12 cellular contexts compared by ENCODE assay signal in genomic region chr13:60268203-60268555, GRCh38.
A peak's percentile ranks its signal among the peaks of the same experiment; 100 is the strongest.
DNase-seq lines count a peak whose midpoint lies in the region; ATAC-seq and TF ChIP-seq lines count a peak whose summit lies in the region.
"Had no signal": no experiment of that assay in that cellular context is flagged by ENCODE, and none has a peak within 500 bp of the region (broad histone marks: within the 10 kb centered on the region; RNA-seq: fewer than 3 reads in every experiment).

No MANE protein-coding gene starts in this region.

- H3K79me1 ChIP-seq in trophoblast cell (ENCODE audit: low read length), result no peaks in the 10 kb centered on the region

- no peak overlapping the region for H3K23ac ChIP-seq in trophoblast cell (ENCODE audit: low read length)

- peak overlapping the region; percentile 75 for H3K4me2 ChIP-seq in trophoblast cell (ENCODE audit: low read length)

- H3K9me3 Mint-ChIP-seq in CD4-positive, CD25-positive, alpha-beta regulatory T cell, result peaks cover 0 to 3% (median 0%) of the 10 kb centered on the region in 7 donors
- H3K9me3 Mint-ChIP-seq: central memory CD8-positive, alpha-beta T cell had no signal

- no peak overlapping the region for H2BK120ac ChIP-seq in trophoblast cell (ENCODE audit: insufficient read depth, low read length, poor library complexity)

- no peaks in the 10 kb centered on the region for H3K36me3 Mint-ChIP-seq in CD4-positive, CD25-positive, alpha-beta regulatory T cell

- no peak overlapping the region for H3K14ac ChIP-seq in trophoblast cell (ENCODE audit: low read length)

- no peak overlapping the region for H3K27ac ChIP-seq in CD4-positive, CD25-positive, alpha-beta regulatory T cell (ENCODE audit: insufficient read depth, low read length, poor library complexity, severe bottlenecking)
- no peak overlapping the region for H3K27ac ChIP-seq in trophoblast cell (ENCODE audit: low read depth, low read length)

- no peak overlapping the region for H3K18ac ChIP-seq in trophoblast cell (ENCODE audit: low read length)

- H3K4ac ChIP-seq in trophoblast cell (ENCODE audit: low read depth, low read length), result no peak overlapping the region

- peaks cover 10% of the 10 kb centered on the region for H3K27me3 Mint-ChIP-seq in CD4-positive, CD25-positive, alpha-beta regulatory T cell

- H3K4me3 ChIP-seq in CD4-positive, CD25-positive, alpha-beta regulatory T cell (ENCODE audit: low read depth, low read length), result peak overlapping the region; percentile 73
- H3K4me3 ChIP-seq in fibroblast of the aortic adventitia (ENCODE audit: low read depth, low read length) (peak overlapping the region; percentile 59), trophoblast cell (ENCODE audit: low read depth, low read length) (no peak overlapping the region)

- no peak overlapping the region for H3K27ac Mint-ChIP-seq in CD4-positive, CD25-positive, alpha-beta regulatory T cell
- H3K27ac Mint-ChIP-seq: activated CD8-positive, alpha-beta T cell treated with anti-CD3 and anti-CD28 coated beads, Interleukin-2, amount 10 ng/mL, durations not matched to agents 7 days and 5 days had no signal

- H4K12ac ChIP-seq in trophoblast cell (ENCODE audit: low read depth, low read length), result no peak overlapping the region

- H4K91ac ChIP-seq in trophoblast cell (ENCODE audit: low read depth, low read length), result no peak overlapping the region

- no peaks in the 10 kb centered on the region for H3K36me3 ChIP-seq in CD4-positive, CD25-positive, alpha-beta regulatory T cell (ENCODE audit: control insufficient read depth, insufficient read depth, low read length)
- no peaks in the 10 kb centered on the region for H3K36me3 ChIP-seq in trophoblast cell (ENCODE audit: control insufficient read depth in 1 of 2, insufficient read depth in 2 of 2, low read length in 2 of 2)

- H3K4me1 Mint-ChIP-seq in CD4-positive, CD25-positive, alpha-beta regulatory T cell, result peaks cover 0 to 4% (median 0%) of the 10 kb centered on the region in 4 donors
- H3K4me1 Mint-ChIP-seq: central memory CD8-positive, alpha-beta T cell had no signal

- no peak overlapping the region for H2AFZ ChIP-seq in trophoblast cell (ENCODE audit: insufficient read depth, low read length, poor library complexity)

- peaks cover 6% of the 10 kb centered on the region for H3K27me3 ChIP-seq in CD4-positive, CD25-positive, alpha-beta regulatory T cell (ENCODE audit: control insufficient read depth, insufficient read depth, low read length)
- no peaks in the 10 kb centered on the region for H3K27me3 ChIP-seq in trophoblast cell (ENCODE audit: insufficient read depth, low read length)

- DNase-seq in CD4-positive, CD25-positive, alpha-beta regulatory T cell, result no peak
- DNase-seq in NCI-H69 (lab: John Stamatoyannopoulos, UW), result peak; percentile 68
- DNase-seq in fibroblast of the aortic adventitia (ENCODE audit: low read depth), result no peak
- DNase-seq in trophoblast cell, result peak; percentile 12 to 62
- DNase-seq in NCI-H1092 treated with DMSO at 0.1 percent for 48 hours (lab: John Stamatoyannopoulos, UW), result no peak
- DNase-seq in foreskin melanocyte, result no peak
- DNase-seq: NCI-H1105 treated with DMSO at 0.1 percent for 48 hours; stimulated activated CD4-positive, alpha-beta T cell treated with anti-CD3 and anti-CD28 coated beads, Interleukin-4, amount 100 ng/mL, for 4 hours had no signal

- no peak for TF ChIP-seq CTCF in fibroblast of the aortic adventitia (IDR thresholded peaks at IDR 0.05; ENCODE audit: insufficient read depth, low read length)

- no peak overlapping the region for H3K4me3 Mint-ChIP-seq in CD4-positive, CD25-positive, alpha-beta regulatory T cell
- H3K4me3 Mint-ChIP-seq: activated CD8-positive, alpha-beta T cell treated with anti-CD3 and anti-CD28 coated beads, Interleukin-2, amount 10 ng/mL, durations not matched to agents 7 days and 5 days; central memory CD8-positive, alpha-beta T cell had no signal

- no peaks in the 10 kb centered on the region for H3K9me3 ChIP-seq in CD4-positive, CD25-positive, alpha-beta regulatory T cell (ENCODE audit: control insufficient read depth in 2 of 2, low read length in 2 of 2)
- no peaks in the 10 kb centered on the region for H3K9me3 ChIP-seq in trophoblast cell (ENCODE audit: insufficient read depth, low read depth, low read length)

- no peak overlapping the region for H4K8ac ChIP-seq in trophoblast cell (ENCODE audit: low read depth, low read length)

- H2BK5ac ChIP-seq in trophoblast cell (ENCODE audit: low read depth, low read length, poor library complexity), result no peak overlapping the region

- no peaks in the 10 kb centered on the region for H3K79me2 ChIP-seq in trophoblast cell (ENCODE audit: control insufficient read depth, insufficient read depth, low read length, poor library complexity)

- no peak for ATAC-seq in CD4-positive, CD25-positive, alpha-beta regulatory T cell (ENCODE audit: low read depth in 2 of 2)
- no peak for ATAC-seq in GM19455 (IDR thresholded peaks at IDR 0.05; ENCODE audit: unreplicated experiment)
- ATAC-seq in activated CD4-positive, CD25-positive, alpha-beta regulatory T cell treated with anti-CD3 and anti-CD28 coated beads, Interleukin-2, amount 50 U/mL, for 24 hours, result no peak

- H2BK12ac ChIP-seq in trophoblast cell (ENCODE audit: low read length), result no peak overlapping the region

- no peak overlapping the region for H3K9ac ChIP-seq in trophoblast cell (ENCODE audit: low read length)

- WGBS in trophoblast cell (ENCODE audit: extremely low coverage, insufficient coverage, insufficient read length), result no CpG with 5 or more reads among the region's 8 CpGs

- H2AK5ac ChIP-seq in trophoblast cell (ENCODE audit: low read length), result no peak overlapping the region

- H3K4me1 ChIP-seq in CD4-positive, CD25-positive, alpha-beta regulatory T cell (ENCODE audit: control insufficient read depth, insufficient read depth, low read length, poor library complexity, severe bottlenecking), result no peaks in the 10 kb centered on the region
- H3K4me1 ChIP-seq in trophoblast cell (ENCODE audit: control insufficient read depth in 1 of 2, insufficient read depth in 2 of 2, low read length in 2 of 2), result peaks cover 0 to 4% of the 10 kb centered on the region in 2 experiments

Comparison
In these comparisons a context has a peak if more than half of its experiments do, and no peak if none do; other contexts are left out.
1. DNase-seq: peak in NCI-H69 (single experiment) and trophoblast cell (2 of 2); none in CD4-positive, CD25-positive, alpha-beta regulatory T cell (0 of 3), fibroblast of the aortic adventitia (single experiment), NCI-H1092 treated with DMSO at 0.1 percent for 48 hours (single experiment) and foreskin melanocyte (single experiment).